1 cellular context compared by ENCODE assay signal in genomic region chr5:143569722-143570567, GRCh38.
TF ChIP-seq lines count a peak whose summit lies in the region.

No MANE protein-coding gene starts in this region.

TF ChIP-seq in HepG2, 621 proteins besides CTCF, POLR2A, EP300 and RAD21 (continued from another document and continues in another):
- TF ChIP-seq ARID5B (CRISPR knock-in tag; IDR thresholded peaks at IDR 0.05), result peak; percentile 91
- no peak for TF ChIP-seq MTA3 (CRISPR knock-in tag; IDR thresholded peaks at IDR 0.05)
- no peak for TF ChIP-seq ATRX (CRISPR knock-in tag; IDR thresholded peaks at IDR 0.05; ENCODE audit: borderline replicate concordance)
- no peak for TF ChIP-seq FOXK2 (IDR thresholded peaks at IDR 0.05)
- no peak for TF ChIP-seq KMT2B (CRISPR knock-in tag; IDR thresholded peaks at IDR 0.05)
- no peak for TF ChIP-seq NONO (IDR thresholded peaks at IDR 0.05)
- 0 out of 2 replicates have a peak, but pooled peaks have one; percentile 4 for TF ChIP-seq NONO (CRISPR knock-in tag; conservative IDR thresholded peaks at IDR 0.05)
- TF ChIP-seq KLF16 (CRISPR knock-in tag; IDR thresholded peaks at IDR 0.05), result 0 out of 4 replicates have a peak, but pooled peaks of 1 of the 2 experiments have one; percentile 33
- TF ChIP-seq ZNF816 (CRISPR knock-in tag; IDR thresholded peaks at IDR 0.05; ENCODE audit: borderline replicate concordance), result no peak
- no peak for TF ChIP-seq CREB1 (IDR thresholded peaks at IDR 0.05)
- 0 out of 2 replicates have a peak, but pooled peaks have one; percentile 17 for TF ChIP-seq CREB1 (CRISPR knock-in tag; IDR thresholded peaks at IDR 0.05)
- TF ChIP-seq ZFYVE20 (CRISPR knock-in tag; IDR thresholded peaks at IDR 0.05; ENCODE audit: borderline replicate concordance, low read depth), result 0 out of 2 replicates have a peak, but pooled peaks have one; percentile 40
- TF ChIP-seq KMT2A (CRISPR knock-in tag; IDR thresholded peaks at IDR 0.05), result no peak
- 0 out of 2 replicates have a peak, but pooled peaks have one; percentile 30 for TF ChIP-seq FOXJ3 (CRISPR knock-in tag; IDR thresholded peaks at IDR 0.05; ENCODE audit: borderline replicate concordance)
- no peak for TF ChIP-seq ZSCAN12 (CRISPR knock-in tag; IDR thresholded peaks at IDR 0.05)
- no peak for TF ChIP-seq CEBPB (IDR thresholded peaks at IDR 0.05; ENCODE audit: borderline replicate concordance, low read depth, low read length)
- TF ChIP-seq BCLAF1 (IDR thresholded peaks at IDR 0.05), result no peak
- TF ChIP-seq NCOR1 (IDR thresholded peaks at IDR 0.05; ENCODE audit: borderline replicate concordance, low read length), result peak; percentile 66
- TF ChIP-seq TOE1 (CRISPR knock-in tag; IDR thresholded peaks at IDR 0.05), result no peak
- peak; percentile 76; the same call in 1 of the 2 replicates for TF ChIP-seq ZMYM2 (CRISPR knock-in tag; IDR thresholded peaks at IDR 0.05)
- no peak for TF ChIP-seq DR1 (CRISPR knock-in tag; IDR thresholded peaks at IDR 0.05)
- TF ChIP-seq FOSL1 (CRISPR knock-in tag; IDR thresholded peaks at IDR 0.05; ENCODE audit: borderline replicate concordance), result peak; percentile 51; the same call in 1 of the 2 replicates
- TF ChIP-seq GRHL1 (CRISPR knock-in tag; conservative IDR thresholded peaks at IDR 0.05), result no peak
- no peak for TF ChIP-seq ZNF598 (CRISPR knock-in tag; IDR thresholded peaks at IDR 0.05; ENCODE audit: borderline replicate concordance)
- no peak for TF ChIP-seq ZNF18 (CRISPR knock-in tag; IDR thresholded peaks at IDR 0.05; ENCODE audit: insufficient replicate concordance)
- TF ChIP-seq CSRNP2 (CRISPR knock-in tag; conservative IDR thresholded peaks at IDR 0.05; ENCODE audit: low read depth), result no peak
- TF ChIP-seq PHF8 (CRISPR knock-in tag; IDR thresholded peaks at IDR 0.05), result no peak
- TF ChIP-seq HMGXB3 (CRISPR knock-in tag; IDR thresholded peaks at IDR 0.05; ENCODE audit: borderline replicate concordance), result no peak
- no peak for TF ChIP-seq HOXA7 (CRISPR knock-in tag; IDR thresholded peaks at IDR 0.05)
- no peak for TF ChIP-seq JUN (CRISPR knock-in tag; IDR thresholded peaks at IDR 0.05)
- peak; percentile 69; the same call in 1 of the 2 replicates for TF ChIP-seq ZMYM3 (CRISPR knock-in tag; IDR thresholded peaks at IDR 0.05)
- peak; percentile 35 for TF ChIP-seq SKI (IDR thresholded peaks at IDR 0.05; ENCODE audit: partially characterized antibody)
- TF ChIP-seq RBM39 (IDR thresholded peaks at IDR 0.05; ENCODE audit: low read depth, low read length, poor library complexity, severe bottlenecking), result no peak
- no peak for TF ChIP-seq ZFY (CRISPR knock-in tag; IDR thresholded peaks at IDR 0.05)
- TF ChIP-seq ZNF343 (CRISPR knock-in tag; IDR thresholded peaks at IDR 0.05), result no peak
- no peak for TF ChIP-seq ZUFSP (CRISPR knock-in tag; IDR thresholded peaks at IDR 0.05; ENCODE audit: borderline replicate concordance)
- TF ChIP-seq ZMAT5 (CRISPR knock-in tag; IDR thresholded peaks at IDR 0.05; ENCODE audit: borderline replicate concordance, low read depth), result no peak
- TF ChIP-seq NFIC (IDR thresholded peaks at IDR 0.05; ENCODE audit: low read length), result 0 out of 2 replicates have a peak, but pooled peaks have one; percentile 35
- peak; percentile 35; the same call in 1 of the 2 replicates for TF ChIP-seq TCF7 (IDR thresholded peaks at IDR 0.05; ENCODE audit: low read depth)
- TF ChIP-seq XRCC5 (optimal IDR thresholded peaks at IDR 0.05; ENCODE audit: low read length), result no peak
- no peak for TF ChIP-seq ZFP82 (CRISPR knock-in tag; IDR thresholded peaks at IDR 0.05; ENCODE audit: borderline replicate concordance)
- TF ChIP-seq E2F1 (CRISPR knock-in tag; IDR thresholded peaks at IDR 0.05), result no peak
- TF ChIP-seq ZNF550 (CRISPR knock-in tag; IDR thresholded peaks at IDR 0.05; ENCODE audit: borderline replicate concordance), result no peak
- TF ChIP-seq HMG20A (CRISPR knock-in tag; IDR thresholded peaks at IDR 0.05; ENCODE audit: borderline replicate concordance), result peak; percentile 84
